8 cellular contexts compared by ENCODE assay signal in genomic region chr1:166875734-166876539, GRCh38. TPM values are rescaled to one million over a fixed set of nuclear protein-coding genes. Genes with fewer than 3 reads are reported as not detected.
DNase-seq lines count a peak whose midpoint lies in the region; ATAC-seq, FAIRE-seq and TF ChIP-seq lines count a peak whose summit lies in the region.

Gene TADA1 (minus strand): TSS chr1:166876264. CDS start chr1:166876233, 31 bp downstream.

- H3K27me3 ChIP-seq in heart left ventricle, result no peaks in the 10 kb centered on the region
- no peaks in the 10 kb centered on the region for H3K27me3 ChIP-seq in upper lobe of left lung

- TF ChIP-seq EP300 in upper lobe of left lung (IDR thresholded peaks at IDR 0.05), result no peak

- ATAC-seq in HG02852 (IDR thresholded peaks at IDR 0.05; ENCODE audit: unreplicated experiment) (peak; percentile 83), heart left ventricle (peak; percentile 96 to 98 (median 97)), upper lobe of left lung (ENCODE audit: low FRiP score in 2 of 2) (peak; percentile 98 to 99)

- H3K4me3 ChIP-seq in heart left ventricle (peak within 1 kb of the TSS; percentile 75 to 100 (median 86)), upper lobe of left lung (peak within 1 kb of the TSS; percentile 63 to 94 (median 82))

- peak in 5 of 12 donors; percentile 26 to 47 (median 42) for TF ChIP-seq CTCF in heart left ventricle (IDR thresholded peaks at IDR 0.05)
- TF ChIP-seq CTCF in upper lobe of left lung (IDR thresholded peaks at IDR 0.05), result peak in 1 of 6 experiments; percentile 46

- H3K4me1 ChIP-seq in heart left ventricle (peaks cover 0 to 36% (median 18%) of the 10 kb centered on the region in 12 donors), upper lobe of left lung (peaks cover 4 to 33% (median 15%) of the 10 kb centered on the region in 4 donors)

- no peaks in the 10 kb centered on the region for H3K9me3 ChIP-seq in heart left ventricle
- no peaks in the 10 kb centered on the region for H3K9me3 ChIP-seq in upper lobe of left lung

- DNase-seq in GM12892 (ENCODE audit: insufficient read length) (peak; percentile 81), NCI-H146 (lab: John Stamatoyannopoulos, UW) (peak; percentile 99), T-helper 1 cell (peak; percentile 95 to 99 (median 98)), amniotic epithelial cell (ENCODE audit: low read depth) (peak; percentile 96), heart left ventricle (peak; percentile 98 to 99 (median 99)), pons (ENCODE audit: low spot score) (peak; percentile 96), upper lobe of left lung (peak; percentile 97 to 99)

- H3K36me3 ChIP-seq in heart left ventricle (no peaks in the 10 kb centered on the region), upper lobe of left lung (no peaks in the 10 kb centered on the region)

- TF ChIP-seq POLR2A in GM12892 (IDR thresholded peaks at IDR 0.05; ENCODE audit: low read depth, low read length) (peak; percentile 72; the same call in 1 of the 2 replicates), heart left ventricle (IDR thresholded peaks at IDR 0.05) (peak in 1 of 2 donors; percentile 85), upper lobe of left lung (IDR thresholded peaks at IDR 0.05) (peak in 3 of 4 donors; percentile 10 to 73 (median 59))

- H3K27ac ChIP-seq in heart left ventricle (peak within 1 kb of the TSS; percentile 82 to 96 (median 90)), upper lobe of left lung (peak within 1 kb of the TSS; percentile 87 to 98 (median 93))

- 0 to 1% (median 1%) methylated on average over 44 to 84 of the region's 84 CpGs for WGBS in heart left ventricle, 4 donors
- WGBS in upper lobe of left lung, 2 donors, result 0 to 1% methylated on average over 35 to 38 of the region's 84 CpGs

- FAIRE-seq in GM12892 (lab: Jason Lieb, UNC), result peak; percentile 99

- intact Hi-C loops in heart left ventricle (cut with DNase I), result loop anchor here in 4 of 10 donors (2.0 to 10.0 kb wide), 5 partner anchors 34 to 349 kb away; partner anchors contain the start of genes POGK (in 3 of the 4) and POU2F1 (in 2 of the 4)

RNA-seq across cellular contexts. Expression of gene TADA1, which starts in this region (rescaled TPM):
- 19.2 TPM for polyA plus RNA-seq in GM12892 (2012; ENCODE audit: missing spikeins)
- 10 to 100 TPM in 3 of 9 donors, 1 to 10 TPM in 6; 7.2 to 10.8 (median 9.3) TPM for total RNA-seq in heart left ventricle
- polyA plus RNA-seq in heart left ventricle, result 1 to 10 TPM; 5.6 to 9.4 TPM
- total RNA-seq in upper lobe of left lung, result 10 to 100 TPM in 2 of 6 donors, 1 to 10 TPM in 4; 2.6 to 15.3 (median 8.5) TPM

Comparison
In these comparisons a context has a peak if more than half of its experiments do, and no peak if none do; other contexts are left out.
1. Peak in every context shown above with its lines: DNase-seq, ATAC-seq, H3K4me3 ChIP-seq and H3K27ac ChIP-seq.